Comparison of ENCODE assay signal across 19 cellular contexts in the genomic region with DNA sequence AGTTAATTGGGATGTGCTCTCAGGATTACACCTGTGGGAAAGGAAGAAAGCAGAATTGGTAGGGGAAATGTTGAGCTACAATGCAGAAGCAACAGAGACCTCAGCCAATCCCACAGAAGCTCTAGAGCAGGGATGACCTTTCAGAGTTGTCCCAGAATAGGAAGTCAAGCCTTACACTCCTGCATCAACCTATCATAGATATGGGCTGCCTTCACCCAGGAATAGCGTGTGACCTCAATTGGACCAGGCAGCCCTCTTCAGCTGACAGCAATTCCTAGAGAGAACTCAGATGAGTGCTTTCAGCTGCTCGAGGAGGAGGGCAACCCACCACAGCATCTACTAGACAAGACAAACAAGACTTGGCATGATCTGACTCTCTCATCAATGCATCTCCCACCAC.
DNase-seq lines count a peak whose midpoint lies in the region; ATAC-seq, FAIRE-seq and TF ChIP-seq lines count a peak whose summit lies in the region.
"Had no signal": no experiment of that assay in that cellular context is flagged by ENCODE, and none has a peak within 500 bp of the region (broad histone marks: within the 10 kb centered on the region; RNA-seq: fewer than 3 reads in every experiment).

No MANE protein-coding gene starts in this region.

- H3K9me3 ChIP-seq in right atrium auricular region = no peaks in the 10 kb centered on the region
- H3K9me3 ChIP-seq in small intestine (ENCODE audit: control insufficient read depth, low read depth) = no peaks in the 10 kb centered on the region
- H3K9me3 ChIP-seq: Caco-2 had no signal

- H3K27me3 ChIP-seq in right atrium auricular region = no peaks in the 10 kb centered on the region
- peaks cover 0 to 5% of the 10 kb centered on the region in 2 donors for H3K27me3 ChIP-seq in small intestine (ENCODE audit: control insufficient read depth in 2 of 2, insufficient read depth in 2 of 2, low read length in 2 of 2)

- H3K4me1 ChIP-seq in right atrium auricular region (no peaks in the 10 kb centered on the region), small intestine (ENCODE audit: control insufficient read depth in 2 of 2, insufficient read depth in 1 of 2, low read depth in 1 of 2, low read length in 1 of 2) (no peaks in the 10 kb centered on the region)
- H3K4me1 ChIP-seq: Caco-2 had no signal

- DNase-seq in Right ventricle myocardium superior = no peak
- no peak for DNase-seq in right atrium auricular region (ENCODE audit: low spot score)
- DNase-seq in DMS79 treated with DMSO at 0.1 percent for 48 hours (lab: John Stamatoyannopoulos, UW) = peak; percentile 44
- DNase-seq in coronary artery (ENCODE audit: low spot score) = peak; percentile 22
- peak; percentile 20 for DNase-seq in islet precursor cell
- no peak for DNase-seq in NCI-H446 (lab: John Stamatoyannopoulos, UW)
- DNase-seq in small intestine = no peak
- DNase-seq: ACHN; Caco-2; CD4-positive, alpha-beta T cell; DMS153; DND-41; EL had no signal

- 54 to 72% (median 58%) methylated on average over 2 of the region's 2 CpGs for WGBS in small intestine, 3 donors

- H3K36me3 ChIP-seq in right atrium auricular region (no peaks in the 10 kb centered on the region), small intestine (ENCODE audit: control insufficient read depth in 2 of 2, insufficient read depth in 2 of 2, low read length in 2 of 2) (no peaks in the 10 kb centered on the region)

- H3K4me3 ChIP-seq in right atrium auricular region = no peak overlapping the region
- no peak overlapping the region for H3K4me3 ChIP-seq in coronary artery
- H3K4me3 ChIP-seq in small intestine (ENCODE audit: low read depth in 1 of 2, low read length in 2 of 2) = no peak overlapping the region
- H3K4me3 ChIP-seq: GM12878 had no signal

- no peak for FAIRE-seq in small intestine (lab: Jason Lieb, UNC)
- FAIRE-seq: A204.1, GM12878, GM19239, H1, HTR-8/SVneo had no signal

- ATAC-seq in Right ventricle myocardium superior (ENCODE audit: poor library complexity) = peak; percentile 59
- ATAC-seq: GM12878 had no signal

- TF ChIP-seq CTCF in right atrium auricular region (IDR thresholded peaks at IDR 0.05) (no peak), coronary artery (IDR thresholded peaks at IDR 0.05) (no peak)

- intact Hi-C loops in Right ventricle myocardium superior (cut with DNase I) = no loop called here

- H3K27ac ChIP-seq in right atrium auricular region (no peak overlapping the region), coronary artery (no peak overlapping the region), small intestine (ENCODE audit: low read depth in 1 of 2, low read length in 1 of 2) (no peak overlapping the region)
- H3K27ac ChIP-seq: C4-2B had no signal

Comparison
In these comparisons a context has a peak if more than half of its experiments do, and no peak if none do; other contexts are left out.
1. DNase-seq: peak in DMS79 treated with DMSO at 0.1 percent for 48 hours (single experiment), coronary artery (single experiment) and islet precursor cell (single experiment); none in Right ventricle myocardium superior (single experiment), right atrium auricular region (single experiment), NCI-H446 (0 of 2) and small intestine (single experiment).